ENCODE assay signal across 1 cellular context in the genomic region with DNA sequence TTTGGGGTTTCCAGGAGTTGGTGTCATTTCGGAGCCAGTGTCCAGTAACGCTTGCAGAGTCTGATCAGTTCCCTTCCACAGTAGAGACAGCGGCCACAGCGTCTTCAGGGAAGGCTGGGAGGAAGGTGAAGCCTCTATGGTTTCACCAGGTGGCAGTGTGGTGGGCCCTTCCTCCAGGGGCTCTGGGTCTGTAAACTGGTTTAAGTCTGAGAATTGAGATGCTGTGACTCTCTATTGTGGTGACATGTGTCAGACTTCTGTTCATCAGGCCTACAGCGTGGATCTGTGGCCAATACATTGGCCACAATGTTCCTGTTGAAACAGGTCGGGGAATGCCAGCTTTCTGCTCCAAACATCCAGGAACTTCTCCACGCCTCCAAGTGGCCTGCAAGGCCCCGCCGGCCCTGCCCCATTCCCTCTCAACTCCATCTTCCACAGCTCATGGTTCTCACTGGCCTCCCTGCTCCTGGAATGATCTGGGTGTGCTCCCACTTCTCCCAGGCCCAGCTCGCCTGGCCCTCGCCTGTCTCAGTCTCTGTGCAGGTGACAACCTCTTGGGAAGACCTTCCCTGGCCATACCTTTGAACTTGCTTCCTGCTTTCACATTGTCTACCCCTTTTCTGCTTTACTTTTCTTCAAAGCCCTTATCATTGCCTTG.
TF ChIP-seq lines count a peak whose summit lies in the region.

No MANE protein-coding gene starts in this region.

TF ChIP-seq in GM23338, 12 proteins besides CTCF, POLR2A, EP300 and RAD21:
- TF ChIP-seq, protein P1, sequence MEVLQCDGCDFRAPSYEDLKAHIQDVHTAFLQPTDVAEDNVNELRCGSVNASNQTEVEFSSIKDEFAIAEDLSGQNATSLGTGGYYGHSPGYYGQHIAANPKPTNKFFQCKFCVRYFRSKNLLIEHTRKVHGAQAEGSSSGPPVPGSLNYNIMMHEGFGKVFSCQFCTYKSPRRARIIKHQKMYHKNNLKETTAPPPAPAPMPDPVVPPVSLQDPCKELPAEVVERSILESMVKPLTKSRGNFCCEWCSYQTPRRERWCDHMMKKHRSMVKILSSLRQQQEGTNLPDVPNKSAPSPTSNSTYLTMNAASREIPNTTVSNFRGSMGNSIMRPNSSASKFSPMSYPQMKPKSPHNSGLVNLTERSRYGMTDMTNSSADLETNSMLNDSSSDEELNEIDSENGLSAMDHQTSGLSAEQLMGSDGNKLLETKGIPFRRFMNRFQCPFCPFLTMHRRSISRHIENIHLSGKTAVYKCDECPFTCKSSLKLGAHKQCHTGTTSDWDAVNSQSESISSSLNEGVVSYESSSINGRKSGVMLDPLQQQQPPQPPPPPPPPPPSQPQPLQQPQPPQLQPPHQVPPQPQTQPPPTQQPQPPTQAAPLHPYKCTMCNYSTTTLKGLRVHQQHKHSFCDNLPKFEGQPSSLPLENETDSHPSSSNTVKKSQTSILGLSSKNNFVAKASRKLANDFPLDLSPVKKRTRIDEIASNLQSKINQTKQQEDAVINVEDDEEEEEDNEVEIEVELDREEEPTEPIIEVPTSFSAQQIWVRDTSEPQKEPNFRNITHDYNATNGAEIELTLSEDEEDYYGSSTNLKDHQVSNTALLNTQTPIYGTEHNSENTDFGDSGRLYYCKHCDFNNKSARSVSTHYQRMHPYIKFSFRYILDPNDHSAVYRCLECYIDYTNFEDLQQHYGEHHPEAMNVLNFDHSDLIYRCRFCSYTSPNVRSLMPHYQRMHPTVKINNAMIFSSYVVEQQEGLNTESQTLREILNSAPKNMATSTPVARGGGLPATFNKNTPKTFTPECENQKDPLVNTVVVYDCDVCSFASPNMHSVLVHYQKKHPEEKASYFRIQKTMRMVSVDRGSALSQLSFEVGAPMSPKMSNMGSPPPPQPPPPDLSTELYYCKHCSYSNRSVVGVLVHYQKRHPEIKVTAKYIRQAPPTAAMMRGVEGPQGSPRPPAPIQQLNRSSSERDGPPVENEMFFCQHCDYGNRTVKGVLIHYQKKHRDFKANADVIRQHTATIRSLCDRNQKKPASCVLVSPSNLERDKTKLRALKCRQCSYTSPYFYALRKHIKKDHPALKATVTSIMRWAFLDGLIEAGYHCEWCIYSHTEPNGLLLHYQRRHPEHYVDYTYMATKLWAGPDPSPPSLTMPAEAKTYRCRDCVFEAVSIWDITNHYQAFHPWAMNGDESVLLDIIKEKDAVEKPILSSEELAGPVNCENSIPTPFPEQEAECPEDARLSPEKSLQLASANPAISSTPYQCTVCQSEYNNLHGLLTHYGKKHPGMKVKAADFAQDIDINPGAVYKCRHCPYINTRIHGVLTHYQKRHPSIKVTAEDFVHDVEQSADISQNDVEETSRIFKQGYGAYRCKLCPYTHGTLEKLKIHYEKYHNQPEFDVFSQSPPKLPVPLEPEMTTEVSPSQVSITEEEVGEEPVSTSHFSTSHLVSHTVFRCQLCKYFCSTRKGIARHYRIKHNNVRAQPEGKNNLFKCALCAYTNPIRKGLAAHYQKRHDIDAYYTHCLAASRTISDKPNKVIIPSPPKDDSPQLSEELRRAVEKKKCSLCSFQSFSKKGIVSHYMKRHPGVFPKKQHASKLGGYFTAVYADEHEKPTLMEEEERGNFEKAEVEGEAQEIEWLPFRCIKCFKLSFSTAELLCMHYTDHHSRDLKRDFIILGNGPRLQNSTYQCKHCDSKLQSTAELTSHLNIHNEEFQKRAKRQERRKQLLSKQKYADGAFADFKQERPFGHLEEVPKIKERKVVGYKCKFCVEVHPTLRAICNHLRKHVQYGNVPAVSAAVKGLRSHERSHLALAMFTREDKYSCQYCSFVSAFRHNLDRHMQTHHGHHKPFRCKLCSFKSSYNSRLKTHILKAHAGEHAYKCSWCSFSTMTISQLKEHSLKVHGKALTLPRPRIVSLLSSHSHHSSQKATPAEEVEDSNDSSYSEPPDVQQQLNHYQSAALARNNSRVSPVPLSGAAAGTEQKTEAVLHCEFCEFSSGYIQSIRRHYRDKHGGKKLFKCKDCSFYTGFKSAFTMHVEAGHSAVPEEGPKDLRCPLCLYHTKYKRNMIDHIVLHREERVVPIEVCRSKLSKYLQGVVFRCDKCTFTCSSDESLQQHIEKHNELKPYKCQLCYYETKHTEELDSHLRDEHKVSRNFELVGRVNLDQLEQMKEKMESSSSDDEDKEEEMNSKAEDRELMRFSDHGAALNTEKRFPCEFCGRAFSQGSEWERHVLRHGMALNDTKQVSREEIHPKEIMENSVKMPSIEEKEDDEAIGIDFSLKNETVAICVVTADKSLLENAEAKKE (CRISPR knock-in tag; IDR thresholded peaks at IDR 0.05) = no peak
- TF ChIP-seq, protein P2, sequence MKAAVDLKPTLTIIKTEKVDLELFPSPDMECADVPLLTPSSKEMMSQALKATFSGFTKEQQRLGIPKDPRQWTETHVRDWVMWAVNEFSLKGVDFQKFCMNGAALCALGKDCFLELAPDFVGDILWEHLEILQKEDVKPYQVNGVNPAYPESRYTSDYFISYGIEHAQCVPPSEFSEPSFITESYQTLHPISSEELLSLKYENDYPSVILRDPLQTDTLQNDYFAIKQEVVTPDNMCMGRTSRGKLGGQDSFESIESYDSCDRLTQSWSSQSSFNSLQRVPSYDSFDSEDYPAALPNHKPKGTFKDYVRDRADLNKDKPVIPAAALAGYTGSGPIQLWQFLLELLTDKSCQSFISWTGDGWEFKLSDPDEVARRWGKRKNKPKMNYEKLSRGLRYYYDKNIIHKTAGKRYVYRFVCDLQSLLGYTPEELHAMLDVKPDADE (IDR thresholded peaks at IDR 0.05) = no peak
- no peak for TF ChIP-seq CREB1 (CRISPR knock-in tag; IDR thresholded peaks at IDR 0.05; ENCODE audit: low read depth)
- no peak for TF ChIP-seq ZNF114 (CRISPR knock-in tag; IDR thresholded peaks at IDR 0.05)
- no peak for TF ChIP-seq POLR2AphosphoS5 (IDR thresholded peaks at IDR 0.05; ENCODE audit: low read depth)
- TF ChIP-seq STAT1 (IDR thresholded peaks at IDR 0.05; ENCODE audit: unreplicated experiment) = no peak
- TF ChIP-seq EZH2 (IDR thresholded peaks at IDR 0.05; ENCODE audit: low read depth, unreplicated experiment) = no peak
- no peak for TF ChIP-seq EZH2phosphoT487 (IDR thresholded peaks at IDR 0.05; ENCODE audit: unreplicated experiment)
- no peak for TF ChIP-seq JUNB (IDR thresholded peaks at IDR 0.05; ENCODE audit: unreplicated experiment)
- no peak for TF ChIP-seq NANOG (IDR thresholded peaks at IDR 0.05; ENCODE audit: borderline replicate concordance)
- no peak for TF ChIP-seq ZNF331 (CRISPR knock-in tag; IDR thresholded peaks at IDR 0.05; ENCODE audit: low read depth)
- TF ChIP-seq, protein P3, sequence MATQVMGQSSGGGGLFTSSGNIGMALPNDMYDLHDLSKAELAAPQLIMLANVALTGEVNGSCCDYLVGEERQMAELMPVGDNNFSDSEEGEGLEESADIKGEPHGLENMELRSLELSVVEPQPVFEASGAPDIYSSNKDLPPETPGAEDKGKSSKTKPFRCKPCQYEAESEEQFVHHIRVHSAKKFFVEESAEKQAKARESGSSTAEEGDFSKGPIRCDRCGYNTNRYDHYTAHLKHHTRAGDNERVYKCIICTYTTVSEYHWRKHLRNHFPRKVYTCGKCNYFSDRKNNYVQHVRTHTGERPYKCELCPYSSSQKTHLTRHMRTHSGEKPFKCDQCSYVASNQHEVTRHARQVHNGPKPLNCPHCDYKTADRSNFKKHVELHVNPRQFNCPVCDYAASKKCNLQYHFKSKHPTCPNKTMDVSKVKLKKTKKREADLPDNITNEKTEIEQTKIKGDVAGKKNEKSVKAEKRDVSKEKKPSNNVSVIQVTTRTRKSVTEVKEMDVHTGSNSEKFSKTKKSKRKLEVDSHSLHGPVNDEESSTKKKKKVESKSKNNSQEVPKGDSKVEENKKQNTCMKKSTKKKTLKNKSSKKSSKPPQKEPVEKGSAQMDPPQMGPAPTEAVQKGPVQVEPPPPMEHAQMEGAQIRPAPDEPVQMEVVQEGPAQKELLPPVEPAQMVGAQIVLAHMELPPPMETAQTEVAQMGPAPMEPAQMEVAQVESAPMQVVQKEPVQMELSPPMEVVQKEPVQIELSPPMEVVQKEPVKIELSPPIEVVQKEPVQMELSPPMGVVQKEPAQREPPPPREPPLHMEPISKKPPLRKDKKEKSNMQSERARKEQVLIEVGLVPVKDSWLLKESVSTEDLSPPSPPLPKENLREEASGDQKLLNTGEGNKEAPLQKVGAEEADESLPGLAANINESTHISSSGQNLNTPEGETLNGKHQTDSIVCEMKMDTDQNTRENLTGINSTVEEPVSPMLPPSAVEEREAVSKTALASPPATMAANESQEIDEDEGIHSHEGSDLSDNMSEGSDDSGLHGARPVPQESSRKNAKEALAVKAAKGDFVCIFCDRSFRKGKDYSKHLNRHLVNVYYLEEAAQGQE (IDR thresholded peaks at IDR 0.05; ENCODE audit: unreplicated experiment) = no peak
